Comparison of ENCODE assay signal across 16 cellular contexts in genomic region chr2:62814132-62814531, GRCh38.
DNase-seq lines count a peak whose midpoint lies in the region; ATAC-seq, FAIRE-seq and TF ChIP-seq lines count a peak whose summit lies in the region.
"Had no signal": no experiment of that assay in that cellular context is flagged by ENCODE, and none has a peak within 500 bp of the region (broad histone marks: within the 10 kb centered on the region; RNA-seq: fewer than 3 reads in every experiment).

No MANE protein-coding gene starts in this region.

- TF ChIP-seq POLR2A in HepG2 (IDR thresholded peaks at IDR 0.05; ENCODE audit: insufficient read depth in 1 of 2, low read depth in 2 of 2, low read length in 2 of 2), result no peak

- in situ Hi-C loops in HepG2 (cut with HindIII; ENCODE audit: extremely low pct_ligation_motif_present, low pct_unique_long_range_greater_than_20kb), result no loop called here

- CTCF ChIA-PET in HepG2 (lab: Yijun Ruan, JAX; ENCODE audit: low intra/inter-chr PET ratio, low total read pairs), result no interaction called here

- TF ChIP-seq RAD21 in liver (IDR thresholded peaks at IDR 0.05) (no peak), HepG2 (CRISPR knock-in tag; IDR thresholded peaks at IDR 0.05) (no peak)

- no peak overlapping the region for H3K4me2 ChIP-seq in HepG2 (ENCODE audit: low read depth, low read length)

- DNase-seq in HepG2 (ENCODE audit: low spot score), result no peak
- DNase-seq in RWPE2 (ENCODE audit: low spot score), result no peak
- peak; percentile 91 for DNase-seq in fibroblast of mammary gland (ENCODE audit: low read depth)
- no peak for DNase-seq in frontal cortex (ENCODE audit: low spot score in 2 of 2)
- DNase-seq in kidney glomerular epithelial cell (lab: John Stamatoyannopoulos, UW), result no peak
- no peak for DNase-seq in NCI-H1436 (lab: John Stamatoyannopoulos, UW)
- DNase-seq: activated T-cell treated with anti-CD3 and anti-CD28 coated beads, Interleukin-2, amount 50 U/mL, for 24 hours; KG1; kidney; natural killer cell had no signal

- H3K36me3 ChIP-seq in liver (ENCODE audit: control insufficient read depth in 4 of 4, insufficient read depth in 3 of 4, low read depth in 1 of 4, low read length in 3 of 4), result no peaks in the 10 kb centered on the region
- peaks cover 9 to 23% of the 10 kb centered on the region in 2 experiments for H3K36me3 ChIP-seq in HepG2 (replicated peaks in 1 of 2; ENCODE audit: control insufficient read depth in 1 of 2, insufficient read depth in 2 of 2, low read length in 2 of 2)
- H3K36me3 ChIP-seq in RWPE2 (ENCODE audit: low read depth), result no peaks in the 10 kb centered on the region
- H3K36me3 ChIP-seq: tibial nerve had no signal

- no peak for FAIRE-seq in HepG2 (lab: Jason Lieb, UNC)
- FAIRE-seq in frontal cortex (lab: Jason Lieb, UNC), result no peak
- FAIRE-seq: bronchial epithelial cell, kidney had no signal

- H3K27ac ChIP-seq in liver (ENCODE audit: low read depth in 1 of 2, low read length in 2 of 2) (no peak overlapping the region), HepG2 (ENCODE audit: extremely low read length, insufficient read depth, low read length) (no peak overlapping the region), RWPE2 (ENCODE audit: poor library complexity, severe bottlenecking) (no peak overlapping the region)
- H3K27ac ChIP-seq: skin epidermis had no signal

- peaks cover 93% of the 10 kb centered on the region for H3K79me2 ChIP-seq in HepG2 (ENCODE audit: insufficient read depth, low read length)

- no peak for TF ChIP-seq CTCF in liver (IDR thresholded peaks at IDR 0.05; ENCODE audit: low read depth, low read length, missing input control)
- no peak for TF ChIP-seq CTCF in HepG2 (CRISPR knock-in tag; IDR thresholded peaks at IDR 0.05)
- TF ChIP-seq CTCF in RWPE2 (IDR thresholded peaks at IDR 0.05; ENCODE audit: poor library complexity, severe bottlenecking), result no peak
- no peak for TF ChIP-seq CTCF in fibroblast of mammary gland (conservative IDR thresholded peaks at IDR 0.05; ENCODE audit: control insufficient read depth, insufficient read depth, low read depth, low read length)

- H3K9me3 ChIP-seq in liver (ENCODE audit: control insufficient read depth in 4 of 4, low read length in 3 of 4) (no peaks in the 10 kb centered on the region), HepG2 (ENCODE audit: low read length) (no peaks in the 10 kb centered on the region), RWPE2 (ENCODE audit: severe bottlenecking) (no peaks in the 10 kb centered on the region)
- H3K9me3 ChIP-seq: tibial nerve had no signal

- no peak overlapping the region for H2AFZ ChIP-seq in HepG2 (ENCODE audit: low read length)

- no peaks in the 10 kb centered on the region for H3K27me3 ChIP-seq in liver (ENCODE audit: control insufficient read depth in 4 of 4, insufficient read depth in 4 of 4, low read length in 3 of 4)
- H3K27me3 ChIP-seq in HepG2 (ENCODE audit: control insufficient read depth in 1 of 2, insufficient read depth in 2 of 2, low read length in 2 of 2), result no peaks in the 10 kb centered on the region
- H3K27me3 ChIP-seq in RWPE2 (ENCODE audit: insufficient read depth, poor library complexity, severe bottlenecking), result no peaks in the 10 kb centered on the region
- H3K27me3 ChIP-seq: tibial nerve had no signal

- H4K20me1 ChIP-seq in HepG2 (ENCODE audit: insufficient read depth, low read length), result peaks cover 71% of the 10 kb centered on the region

- H3K9ac ChIP-seq in liver (ENCODE audit: low read depth in 1 of 2, low read length in 2 of 2) (no peak overlapping the region), HepG2 (ENCODE audit: insufficient read depth, low read depth, low read length) (no peak overlapping the region)

- no peak; the same call in 2 of the 3 replicates for ATAC-seq in HepG2
- ATAC-seq in RWPE2 (ENCODE audit: low read depth), result peak; percentile 35; the same call in 2 of the 3 replicates
- no peak for ATAC-seq in HG02678 (IDR thresholded peaks at IDR 0.05; ENCODE audit: unreplicated experiment)
- ATAC-seq: esophagus mucosa, natural killer cell had no signal

- H3K4me3 ChIP-seq in liver (ENCODE audit: low read depth in 1 of 3, low read length in 3 of 3), result no peak overlapping the region
- no peak overlapping the region for H3K4me3 ChIP-seq in HepG2 (replicated peaks in 1 of 3; ENCODE audit: insufficient read depth in 1 of 3, low read depth in 2 of 3, low read length in 3 of 3)
- no peak overlapping the region for H3K4me3 ChIP-seq in RWPE2 (ENCODE audit: severe bottlenecking)
- no peak overlapping the region for H3K4me3 ChIP-seq in fibroblast of mammary gland (ENCODE audit: control insufficient read depth, low read depth, low read length)
- H3K4me3 ChIP-seq: skin epidermis, tibial nerve had no signal

- intact Hi-C loops in HepG2 (cut with micrococcal nuclease; ENCODE audit: unreplicated experiment), result no loop called here

- H3K4me1 ChIP-seq in liver (ENCODE audit: control insufficient read depth in 4 of 4, insufficient read depth in 4 of 4, low read length in 3 of 4), result peaks cover 0 to 7% (median 2%) of the 10 kb centered on the region in 4 donors
- peaks cover 18% of the 10 kb centered on the region; the same call in 1 of the 2 replicates for H3K4me1 ChIP-seq in HepG2 (ENCODE audit: insufficient read depth, low read length)
- peaks cover 5% of the 10 kb centered on the region for H3K4me1 ChIP-seq in RWPE2 (ENCODE audit: insufficient read depth, poor library complexity, severe bottlenecking)

- TF ChIP-seq EP300 in HepG2 (IDR thresholded peaks at IDR 0.05; ENCODE audit: low read depth in 2 of 2, low read length in 2 of 2), result no peak
- TF ChIP-seq EP300 in HepG2 (CRISPR knock-in tag; IDR thresholded peaks at IDR 0.05; ENCODE audit: borderline replicate concordance), result no peak

- POLR2A ChIA-PET in HepG2 (lab: Yijun Ruan, JAX), result no interaction called here

- no TSS peak for BruUV-seq in HepG2 (replicated peaks; lab: Mats Ljungman, UMichigan)

TF ChIP-seq in liver, 16 proteins besides CTCF, POLR2A, EP300 and RAD21:
- TF ChIP-seq JUND (IDR thresholded peaks at IDR 0.05), result no peak
- TF ChIP-seq YY1 (IDR thresholded peaks at IDR 0.05), result no peak
- TF ChIP-seq ATF3 (IDR thresholded peaks at IDR 0.05), result no peak
- TF ChIP-seq NR2F2 (IDR thresholded peaks at IDR 0.05), result peak; percentile 60
- no peak for TF ChIP-seq ZBTB33 (IDR thresholded peaks at IDR 0.05)
- TF ChIP-seq FOXA2 (IDR thresholded peaks at IDR 0.05), result no peak
TF ChIP-seq in liver: peak in this region for 1.

TF ChIP-seq in HepG2, 621 proteins besides CTCF, POLR2A, EP300 and RAD21:
- TF ChIP-seq NFAT5 (CRISPR knock-in tag; IDR thresholded peaks at IDR 0.05) (no peak), ZNF383 (CRISPR knock-in tag; IDR thresholded peaks at IDR 0.05; ENCODE audit: borderline replicate concordance) (no peak), PAWR (CRISPR knock-in tag; IDR thresholded peaks at IDR 0.05; ENCODE audit: borderline replicate concordance) (no peak), ZNF230 (CRISPR knock-in tag; IDR thresholded peaks at IDR 0.05) (no peak)
